ENCODE assay signal across 26 cellular contexts in the genomic region with DNA sequence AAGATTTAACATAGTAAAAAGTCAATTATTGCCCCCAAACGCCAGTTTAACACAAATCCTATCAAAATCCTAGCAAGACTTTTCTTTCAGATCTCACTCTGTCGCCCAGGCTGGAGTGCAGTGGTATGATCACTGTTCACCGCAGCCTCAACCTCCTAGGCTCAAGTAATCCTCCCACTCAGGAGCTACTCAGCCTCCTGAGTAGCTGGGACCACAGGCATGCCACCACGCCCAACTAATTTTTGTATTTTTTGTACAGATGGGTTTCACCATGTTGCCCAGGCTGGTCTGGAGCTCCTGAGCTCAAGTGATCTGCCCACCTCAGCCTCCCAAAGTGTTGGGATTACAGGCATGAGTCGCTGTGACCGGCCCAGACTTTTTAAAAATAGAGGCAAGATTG. TPM values are rescaled to one million over a fixed set of nuclear protein-coding genes. Genes with fewer than 3 reads are reported as not detected.
DNase-seq lines count a peak whose midpoint lies in the region; ATAC-seq, FAIRE-seq and TF ChIP-seq lines count a peak whose summit lies in the region.
"Had no signal": no experiment of that assay in that cellular context is flagged by ENCODE, and none has a peak within 500 bp of the region (broad histone marks: within the 10 kb centered on the region; RNA-seq: fewer than 3 reads in every experiment).

No MANE protein-coding gene starts in this region.

- H3K9me3 Mint-ChIP-seq in activated naive CD8-positive, alpha-beta T cell treated with anti-CD3 and anti-CD28 coated beads for 36 hours = no peaks in the 10 kb centered on the region
- H3K9me3 Mint-ChIP-seq: nephron had no signal

- H3K4me3 ChIP-seq in SK-N-SH (ENCODE audit: low read depth in 2 of 2, low read length in 1 of 2) = no peak overlapping the region
- no peak overlapping the region for H3K4me3 ChIP-seq in mesenchymal stem cell (ENCODE audit: insufficient read depth in 1 of 2, low read depth in 1 of 2, low read length in 2 of 2)
- H3K4me3 ChIP-seq: esophagus squamous epithelium, K562, lung, PC-9, SJSA1, spleen, thyroid gland had no signal

- H4K8ac ChIP-seq in mesenchymal stem cell (ENCODE audit: low read length) = no peak overlapping the region

- intact Hi-C loops in Right ventricle myocardium inferior (cut with DNase I) = no loop called here

- H2BK120ac ChIP-seq in mesenchymal stem cell (ENCODE audit: low read depth, low read length) = no peak overlapping the region

- peaks cover 12% of the 10 kb centered on the region; the same call in 1 of the 2 replicates for H4K20me1 ChIP-seq in SK-N-SH (ENCODE audit: insufficient read depth)

- no peak overlapping the region for H4K91ac ChIP-seq in mesenchymal stem cell (ENCODE audit: low read length)

- no peak for TF ChIP-seq EP300 in SK-N-SH (IDR thresholded peaks at IDR 0.05; ENCODE audit: borderline replicate concordance in 1 of 2, low read depth in 1 of 2, low read length in 1 of 2)

- H3F3A ChIP-seq in SK-N-SH (replicated peaks; ENCODE audit: insufficient read depth) = peaks cover 12% of the 10 kb centered on the region

- no peak overlapping the region for H2AFZ ChIP-seq in SK-N-SH (ENCODE audit: low read depth)
- no peak overlapping the region for H2AFZ ChIP-seq in mesenchymal stem cell (ENCODE audit: low read depth, low read length)
- H2AFZ ChIP-seq: PC-9 had no signal

- H3K9ac ChIP-seq in SK-N-SH (no peak overlapping the region), mesenchymal stem cell (ENCODE audit: low read length) (peak overlapping the region; percentile 60)

- ATAC-seq in SK-N-SH treated with all-trans-retinoic acid at 6 μM for 48 hours (no peak), Right ventricle myocardium inferior (no peak)
- ATAC-seq: K562 had no signal

- H3K27me3 ChIP-seq in SK-N-SH (ENCODE audit: insufficient read depth) (no peaks in the 10 kb centered on the region), mesenchymal stem cell (ENCODE audit: control insufficient read depth in 1 of 2, insufficient read depth in 1 of 2, low read length in 2 of 2) (no peaks in the 10 kb centered on the region)
- H3K27me3 ChIP-seq: BE2C, esophagus squamous epithelium, SJSA1, spleen, thyroid gland had no signal

- peak overlapping the region; percentile 54 for H3K27ac Mint-ChIP-seq in activated naive CD8-positive, alpha-beta T cell treated with anti-CD3 and anti-CD28 coated beads for 36 hours
- H3K27ac Mint-ChIP-seq: nephron, progenitor cell of endocrine pancreas had no signal

- peaks cover 24% of the 10 kb centered on the region for H3K4me1 Mint-ChIP-seq in activated naive CD8-positive, alpha-beta T cell treated with anti-CD3 and anti-CD28 coated beads for 36 hours

- no peak overlapping the region for H3K4me3 Mint-ChIP-seq in activated naive CD8-positive, alpha-beta T cell treated with anti-CD3 and anti-CD28 coated beads for 36 hours

- POLR2A ChIA-PET in SK-N-SH (lab: Yijun Ruan, JAX) = no interaction called here

- H3K36me3 Mint-ChIP-seq in activated naive CD8-positive, alpha-beta T cell treated with anti-CD3 and anti-CD28 coated beads for 36 hours = peaks cover 39% of the 10 kb centered on the region

- TF ChIP-seq POLR2A in GM12892 (IDR thresholded peaks at IDR 0.05; ENCODE audit: low read depth, low read length) = no peak
- no peak for TF ChIP-seq POLR2A in GM12891 (IDR thresholded peaks at IDR 0.05; ENCODE audit: low read depth, low read length)

- H3K23ac ChIP-seq in mesenchymal stem cell (ENCODE audit: low read length in 2 of 2) = no peak overlapping the region

- H2BK5ac ChIP-seq in mesenchymal stem cell (ENCODE audit: low read depth, low read length, poor library complexity, severe bottlenecking) = no peak overlapping the region

- DNase-seq in SK-N-SH = no peak
- no peak for DNase-seq in GM12892 (ENCODE audit: insufficient read length)
- DNase-seq in activated naive CD8-positive, alpha-beta T cell treated with anti-CD3 and anti-CD28 coated beads for 36 hours = no peak
- DNase-seq in mesenchymal stem cell = no peak
- DNase-seq in GM12891 (ENCODE audit: insufficient read length, low spot score) = no peak
- no peak for DNase-seq in NCI-H524 (lab: John Stamatoyannopoulos, UW)
- DNase-seq in Right ventricle myocardium inferior (ENCODE audit: missing footprints) = no peak
- DNase-seq: BE2C, caudate nucleus, esophagus squamous epithelium, HCEC 1CT, NCI-H1048, NCI-H2029 treated with DMSO at 0.1 percent for 48 hours, NCI-H524 treated with DMSO at 0.1 percent for 48 hours, PC-9, spleen, thyroid gland had no signal

- H3K9me2 ChIP-seq in SK-N-SH = no peaks in the 10 kb centered on the region

- TF ChIP-seq RAD21 in SK-N-SH (IDR thresholded peaks at IDR 0.05; ENCODE audit: low read length) = no peak

- H3K4me1 ChIP-seq in SK-N-SH (ENCODE audit: control insufficient read depth in 1 of 2, insufficient read depth in 2 of 2, low read depth in 1 of 2, low read length in 1 of 2) = peaks cover 10 to 11% of the 10 kb centered on the region in 2 experiments; a peak in 2 of 4 replicates
- H3K4me1 ChIP-seq in mesenchymal stem cell (ENCODE audit: control insufficient read depth, insufficient read depth, low read depth, low read length) = peaks cover 6% of the 10 kb centered on the region
- H3K4me1 ChIP-seq: BE2C had no signal

- peaks cover 29% of the 10 kb centered on the region for H3K79me1 ChIP-seq in mesenchymal stem cell (replicated peaks; ENCODE audit: low read length, poor library complexity, severe bottlenecking)

- WGBS in SK-N-SH (ENCODE audit: low lambda C conversion rate) = 95% methylated on average over 6 of the region's 6 CpGs
- 98% methylated on average over 4 of the region's 6 CpGs for WGBS in mesenchymal stem cell

- H2BK15ac ChIP-seq in mesenchymal stem cell (ENCODE audit: low read depth, poor library complexity, severe bottlenecking) = no peak overlapping the region

- FAIRE-seq in GM12892 (lab: Jason Lieb, UNC) (peak; percentile 48), GM12891 (lab: Jason Lieb, UNC) (no peak)
- FAIRE-seq: D721Med, K562 had no signal

- no peak overlapping the region for H2AK5ac ChIP-seq in mesenchymal stem cell (ENCODE audit: low read length, severe bottlenecking)

- no peaks in the 10 kb centered on the region for H3K9me3 ChIP-seq in SK-N-SH
- H3K9me3 ChIP-seq in mesenchymal stem cell (ENCODE audit: control insufficient read depth, low read length) = no peaks in the 10 kb centered on the region
- H3K9me3 ChIP-seq: BE2C, esophagus squamous epithelium, SJSA1, spleen, thyroid gland had no signal

- H3K79me2 ChIP-seq in SK-N-SH (ENCODE audit: insufficient read depth) = peaks cover 94% of the 10 kb centered on the region

- no peak overlapping the region for H3K14ac ChIP-seq in mesenchymal stem cell (ENCODE audit: low read length in 2 of 2)

- no peaks in the 10 kb centered on the region for H3K27me3 Mint-ChIP-seq in activated naive CD8-positive, alpha-beta T cell treated with anti-CD3 and anti-CD28 coated beads for 36 hours
- H3K27me3 Mint-ChIP-seq: progenitor cell of endocrine pancreas had no signal

- H3K36me3 ChIP-seq in SK-N-SH (replicated peaks in 1 of 2; ENCODE audit: control insufficient read depth in 1 of 2, insufficient read depth in 2 of 2, low read length in 1 of 2) = peaks cover 41 to 58% of the 10 kb centered on the region in 2 experiments
- H3K36me3 ChIP-seq in mesenchymal stem cell (ENCODE audit: control insufficient read depth in 1 of 2, insufficient read depth in 2 of 2, low read depth in 1 of 2, low read length in 2 of 2) = peaks cover 27 to 56% of the 10 kb centered on the region in 2 experiments
- H3K36me3 ChIP-seq: BE2C had no signal

- no peak overlapping the region for H2BK12ac ChIP-seq in mesenchymal stem cell (ENCODE audit: low read length in 2 of 2)

- no peak overlapping the region for H3K4ac ChIP-seq in mesenchymal stem cell (ENCODE audit: low read depth in 1 of 2, low read length in 2 of 2)

- H3K18ac ChIP-seq in mesenchymal stem cell (ENCODE audit: low read depth in 1 of 2, low read length in 2 of 2) = no peak overlapping the region

- H3K27ac ChIP-seq in SK-N-SH (ENCODE audit: low read depth in 2 of 2, low read length in 1 of 2) = peak overlapping the region in 1 of 2 experiments; percentile 44; a peak in 1 of 4 replicates
- no peak overlapping the region for H3K27ac ChIP-seq in mesenchymal stem cell (ENCODE audit: low read length, poor library complexity, severe bottlenecking)
- H3K27ac ChIP-seq: 22Rv1, esophagus squamous epithelium, HL-60, PC-9, SJSA1, thyroid gland had no signal

- no peak for TF ChIP-seq CTCF in SK-N-SH (IDR thresholded peaks at IDR 0.05)

- H3K4me2 ChIP-seq in SK-N-SH (0 out of 2 replicates have a peak overlapping the region, but pooled peaks have one; percentile 27), mesenchymal stem cell (ENCODE audit: low read length, poor library complexity, severe bottlenecking) (no peak overlapping the region)
- H3K4me2 ChIP-seq: PC-9 had no signal

- CTCF ChIA-PET in SK-N-SH (lab: Yijun Ruan, JAX) = interaction anchor here (0.7 to 2.5 kb wide), 3 partner anchors 14 to 133 kb away, joined by 3 to 10 read pairs (median 4); a partner anchor contains a TSS

RNA-seq across cellular contexts. Expression of a gene that starts 4.8 kb away (rescaled TPM):
- polyA plus RNA-seq in SK-N-SH (2012; rRNA removed) = 8.4 and 10.2 TPM in 2 replicates
- polyA plus RNA-seq in SK-N-SH (2012; cell fraction: cytosol; rRNA removed) = 7.8 and 8.2 TPM in 2 replicates
- polyA plus RNA-seq in SK-N-SH (2012; cell fraction: nucleus; rRNA removed) = 17.1 and 23.1 TPM in 2 replicates
- 5.8 TPM for polyA plus RNA-seq in GM12892 (2012; ENCODE audit: missing spikeins)
- 10 to 100 TPM; 25.2 to 27.6 TPM for total RNA-seq in activated naive CD8-positive, alpha-beta T cell treated with anti-CD3 and anti-CD28 coated beads for 36 hours
- polyA plus RNA-seq in mesenchymal stem cell (2013, experiment 1 of 2) = 4.4 TPM
- polyA plus RNA-seq in mesenchymal stem cell (2013, experiment 2 of 2) = 4.5 TPM
- 6.1 TPM for polyA plus RNA-seq in GM12891 (2012; ENCODE audit: low read depth, missing spikeins)
- total RNA-seq in Right ventricle myocardium inferior = 11.8 TPM

RNA-seq across cellular contexts. Expression of a gene that starts 7.4 kb away (rescaled TPM):
- 16.5 and 17.4 TPM in 2 replicates for polyA plus RNA-seq in SK-N-SH (2012; rRNA removed)
- polyA plus RNA-seq in SK-N-SH (2012; cell fraction: cytosol; rRNA removed) = 10.6 and 16.6 TPM in 2 replicates
- 53.6 and 54.0 TPM in 2 replicates for polyA plus RNA-seq in SK-N-SH (2012; cell fraction: nucleus; rRNA removed)
- polyA plus RNA-seq in GM12892 (2012; ENCODE audit: missing spikeins) = 0.23 TPM
- not detected for total RNA-seq in activated naive CD8-positive, alpha-beta T cell treated with anti-CD3 and anti-CD28 coated beads for 36 hours
- polyA plus RNA-seq in mesenchymal stem cell (2013, experiment 1 of 2) = 15.1 TPM
- 15.8 TPM for polyA plus RNA-seq in mesenchymal stem cell (2013, experiment 2 of 2)
- 0.14 TPM for polyA plus RNA-seq in GM12891 (2012; ENCODE audit: low read depth, missing spikeins)
- total RNA-seq in Right ventricle myocardium inferior = 6.1 TPM
- total RNA-seq: PC-9 had no signal

RNA-seq across cellular contexts. Expression of a gene that starts 34.8 kb away (rescaled TPM):
- polyA plus RNA-seq in SK-N-SH (2012; rRNA removed) = 47.2 and 60.5 TPM in 2 replicates
- polyA plus RNA-seq in SK-N-SH (2012; cell fraction: cytosol; rRNA removed) = 69.0 and 74.2 TPM in 2 replicates
- polyA plus RNA-seq in SK-N-SH (2012; cell fraction: nucleus; rRNA removed) = 25.1 and 39.1 TPM in 2 replicates
- 45.3 TPM for polyA plus RNA-seq in GM12892 (2012; ENCODE audit: missing spikeins)
- total RNA-seq in activated naive CD8-positive, alpha-beta T cell treated with anti-CD3 and anti-CD28 coated beads for 36 hours = 10 to 100 TPM; 78.3 to 83.3 TPM
- 51.7 TPM for polyA plus RNA-seq in mesenchymal stem cell (2013, experiment 1 of 2)
- polyA plus RNA-seq in mesenchymal stem cell (2013, experiment 2 of 2) = 53.1 TPM
- 36.4 TPM for polyA plus RNA-seq in GM12891 (2012; ENCODE audit: low read depth, missing spikeins)
- 35.9 TPM for total RNA-seq in Right ventricle myocardium inferior

RNA-seq across cellular contexts. Expression of a gene that starts 46.4 kb away (rescaled TPM):
- 37.6 and 43.7 TPM in 2 replicates for polyA plus RNA-seq in SK-N-SH (2012; rRNA removed)
- 36.9 and 49.6 TPM in 2 replicates for polyA plus RNA-seq in SK-N-SH (2012; cell fraction: cytosol; rRNA removed)
- 53.7 and 98.1 TPM in 2 replicates for polyA plus RNA-seq in SK-N-SH (2012; cell fraction: nucleus; rRNA removed)
- 60.4 TPM for polyA plus RNA-seq in GM12892 (2012; ENCODE audit: missing spikeins)
- 100 to 1,000 TPM in 1 of 2 experiments, 10 to 100 TPM in 1; 95.8 to 101 TPM for total RNA-seq in activated naive CD8-positive, alpha-beta T cell treated with anti-CD3 and anti-CD28 coated beads for 36 hours
- polyA plus RNA-seq in mesenchymal stem cell (2013, experiment 1 of 2) = 150 TPM
- 150 TPM for polyA plus RNA-seq in mesenchymal stem cell (2013, experiment 2 of 2)
- 69.4 TPM for polyA plus RNA-seq in GM12891 (2012; ENCODE audit: low read depth, missing spikeins)
- total RNA-seq in Right ventricle myocardium inferior = 22.0 TPM
